ENCODE assay signal across 8 cellular contexts in the genomic region with DNA sequence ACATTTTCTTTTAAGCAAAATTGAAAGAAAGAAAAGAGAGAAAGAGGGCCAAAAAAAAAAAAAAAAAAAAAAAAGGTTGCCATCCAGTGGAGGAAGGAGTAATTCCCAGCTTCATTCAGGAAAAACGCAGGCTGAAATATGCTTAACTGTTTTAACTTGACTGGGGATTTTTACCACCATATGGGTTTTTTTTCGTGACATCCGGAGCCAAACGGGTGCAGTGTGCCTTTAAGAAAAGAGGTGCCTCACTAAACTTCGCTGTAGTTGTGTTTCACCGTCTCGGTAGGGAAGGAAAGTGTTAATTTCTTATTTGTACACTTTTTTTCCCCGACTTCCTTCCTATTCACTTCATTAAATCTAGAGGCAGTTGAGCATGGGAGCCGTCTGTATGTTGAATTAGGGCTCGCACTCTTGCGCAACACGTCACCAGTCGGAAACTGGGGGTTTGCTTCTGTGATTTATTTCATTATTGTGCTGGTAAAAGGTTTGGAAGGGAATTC.
A peak's percentile ranks its signal among the peaks of the same experiment; 100 is the strongest.
DNase-seq lines count a peak whose midpoint lies in the region; ATAC-seq lines count a peak whose summit lies in the region.

No MANE protein-coding gene starts in this region.

- no peaks in the 10 kb centered on the region for H3K27me3 Mint-ChIP-seq in activated naive CD8-positive, alpha-beta T cell

- H3K23ac ChIP-seq in trophoblast cell (ENCODE audit: low read length), result no peak overlapping the region

- H3K27ac ChIP-seq in trophoblast cell (ENCODE audit: low read depth, low read length), result peak overlapping the region; percentile 61

- no peak overlapping the region for H2AFZ ChIP-seq in trophoblast cell (ENCODE audit: insufficient read depth, low read length, poor library complexity)

- H3K4me3 Mint-ChIP-seq in activated naive CD8-positive, alpha-beta T cell, result peak overlapping the region; percentile 93

- H2BK12ac ChIP-seq in trophoblast cell (ENCODE audit: low read length), result peak overlapping the region; percentile 28

- no peak overlapping the region for H2BK5ac ChIP-seq in trophoblast cell (ENCODE audit: low read depth, low read length, poor library complexity)

- H2AK5ac ChIP-seq in trophoblast cell (ENCODE audit: low read length), result no peak overlapping the region

- peak overlapping the region; percentile 44 for H3K4ac ChIP-seq in trophoblast cell (ENCODE audit: low read depth, low read length)

- ATAC-seq in GM19043 (IDR thresholded peaks at IDR 0.05; ENCODE audit: low read depth, unreplicated experiment), result peak; percentile 54
- ATAC-seq in HG03354 (IDR thresholded peaks at IDR 0.05; ENCODE audit: poor library complexity, severe bottlenecking, unreplicated experiment), result peak; percentile 58
- ATAC-seq in Right ventricle myocardium superior (ENCODE audit: poor library complexity), result peak; percentile 53

- H3K79me2 ChIP-seq in trophoblast cell (ENCODE audit: control insufficient read depth, insufficient read depth, low read length, poor library complexity), result peaks cover 2% of the 10 kb centered on the region

- DNase-seq in Ammon's horn (ENCODE audit: low spot score), result peak; percentile 58
- DNase-seq in OCI-M1 (lab: John Stamatoyannopoulos, UW), result peak; percentile 61
- DNase-seq in Right ventricle myocardium superior, result peak; percentile 70
- no peak for DNase-seq in trophoblast cell
- no peak for DNase-seq in HPDE6-E6E7 (ENCODE audit: extremely low spot score)

- H3K79me1 ChIP-seq in trophoblast cell (ENCODE audit: low read length), result peaks cover 5% of the 10 kb centered on the region

- no peak overlapping the region for H4K91ac ChIP-seq in trophoblast cell (ENCODE audit: low read depth, low read length)

- peaks cover 5% of the 10 kb centered on the region for H3K36me3 Mint-ChIP-seq in activated naive CD8-positive, alpha-beta T cell

- H3K27ac Mint-ChIP-seq in activated naive CD8-positive, alpha-beta T cell, result peak overlapping the region; percentile 98

- H4K8ac ChIP-seq in trophoblast cell (ENCODE audit: low read depth, low read length), result peak overlapping the region; percentile 7

- H3K9me3 ChIP-seq in trophoblast cell (ENCODE audit: insufficient read depth, low read depth, low read length), result peaks cover 2% of the 10 kb centered on the region

- H4K12ac ChIP-seq in trophoblast cell (ENCODE audit: low read depth, low read length), result no peak overlapping the region

- no peaks in the 10 kb centered on the region for H3K27me3 ChIP-seq in trophoblast cell (ENCODE audit: insufficient read depth, low read length)

- no peak overlapping the region for H2BK120ac ChIP-seq in trophoblast cell (ENCODE audit: insufficient read depth, low read length, poor library complexity)

- no peak overlapping the region for H3K14ac ChIP-seq in trophoblast cell (ENCODE audit: low read length)

- no CpG with 5 or more reads among the region's 13 CpGs for WGBS in trophoblast cell (ENCODE audit: extremely low coverage, insufficient coverage, insufficient read length)

- no peak overlapping the region for H3K18ac ChIP-seq in trophoblast cell (ENCODE audit: low read length)

- peaks cover 65% of the 10 kb centered on the region for H3K4me1 Mint-ChIP-seq in activated naive CD8-positive, alpha-beta T cell (ENCODE audit: low read depth)

- H3K4me2 ChIP-seq in trophoblast cell (ENCODE audit: low read length), result peak overlapping the region; percentile 57

- H3K36me3 ChIP-seq in trophoblast cell (ENCODE audit: control insufficient read depth in 1 of 2, insufficient read depth in 2 of 2, low read length in 2 of 2), result peaks cover 0 to 7% of the 10 kb centered on the region in 2 experiments

- H3K9me3 Mint-ChIP-seq in activated naive CD8-positive, alpha-beta T cell (ENCODE audit: low read depth), result no peaks in the 10 kb centered on the region

- H3K9ac ChIP-seq in trophoblast cell (ENCODE audit: low read length), result no peak overlapping the region

- peaks cover 8 to 10% of the 10 kb centered on the region in 2 experiments for H3K4me1 ChIP-seq in trophoblast cell (ENCODE audit: control insufficient read depth in 1 of 2, insufficient read depth in 2 of 2, low read length in 2 of 2)

- H3K4me3 ChIP-seq in trophoblast cell (ENCODE audit: low read depth, low read length), result no peak overlapping the region

- intact Hi-C loops in Right ventricle myocardium superior (cut with DNase I), result no loop called here

Comparison
In these comparisons a context has a peak if more than half of its experiments do, and no peak if none do; other contexts are left out.
1. DNase-seq: peak in Ammon's horn (single experiment), OCI-M1 (single experiment) and Right ventricle myocardium superior (single experiment); none in trophoblast cell (0 of 2) and HPDE6-E6E7 (single experiment).
2. Peak in every context shown above with its lines, with median percentiles within 50 percentile points of each other: ATAC-seq.